8 cellular contexts compared by ENCODE assay signal in the genomic region with DNA sequence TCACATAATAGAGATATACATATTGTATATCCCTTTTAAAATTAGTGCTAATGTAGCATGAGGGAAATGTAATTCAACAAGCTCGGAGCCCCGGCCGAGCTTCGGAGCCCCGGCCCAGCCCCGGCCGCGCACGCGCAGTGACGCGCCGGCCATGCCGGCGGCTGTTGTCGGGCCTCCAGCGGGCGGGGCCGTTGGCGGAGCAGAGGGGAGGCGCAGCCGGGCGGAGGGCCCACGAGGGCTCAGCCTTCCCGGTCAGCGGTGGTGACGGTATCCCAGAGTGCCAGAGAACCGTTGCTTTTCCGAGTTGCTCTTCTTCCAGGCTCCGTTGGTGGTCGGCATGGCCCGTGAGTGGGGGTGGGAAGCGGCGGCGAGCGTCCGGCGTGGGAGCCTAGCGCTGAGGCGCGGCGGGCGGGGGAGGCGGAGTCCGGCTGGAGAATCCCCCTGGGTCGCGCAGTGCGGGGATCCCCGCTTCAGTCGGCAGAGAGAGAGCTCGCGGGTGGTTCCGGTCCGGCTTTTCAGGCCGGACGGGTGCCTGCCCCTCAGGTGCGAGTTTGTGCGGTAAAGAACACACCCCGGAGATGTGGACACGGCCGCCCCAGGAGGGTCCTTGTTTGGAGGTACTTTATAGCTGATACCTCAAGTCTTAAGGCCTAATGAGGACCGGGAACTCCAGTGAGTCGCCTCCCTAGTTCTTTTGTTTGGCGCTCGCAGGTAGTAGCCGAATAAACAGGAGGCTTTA. TPM values are rescaled to one million over a fixed set of nuclear protein-coding genes. Genes with fewer than 3 reads are reported as not detected.
DNase-seq lines count a peak whose midpoint lies in the region; ATAC-seq and TF ChIP-seq lines count a peak whose summit lies in the region.
"Not testable (repeated sequence)": the region's sequence is repeated elsewhere in the genome, so short reads cannot be mapped to it uniquely, and the experiment has no call there.

A gene (plus strand): TSS at position 137 of the 739 bp plus-strand sequence. CDS start 201 bp downstream, at position 338.

- WGBS in tibial nerve, 2 donors: no CpG with 5 or more reads among the region's 66 CpGs

- CTCF ChIA-PET in WTC11 (lab: Charles Lee): not testable (repeated sequence)

- not testable (repeated sequence) for H3K9me3 Mint-ChIP-seq in WTC11, naive B cell

- not testable (repeated sequence) for H3K4me3 Mint-ChIP-seq in WTC11, naive B cell

- H3K4me1 Mint-ChIP-seq in WTC11, naive B cell: not testable (repeated sequence)

- DNase-seq in WTC11 (ENCODE audit: low spot score); fibroblast of villous mesenchyme (ENCODE audit: low read depth); naive B cell; tibial nerve (ENCODE audit: low spot score in 2 of 2): not testable (repeated sequence)

- H3K27me3 Mint-ChIP-seq in WTC11 (ENCODE audit: low read depth); naive B cell: not testable (repeated sequence)

- POLR2A ChIA-PET in WTC11 (lab: Charles Lee): not testable (repeated sequence)

- not testable (repeated sequence) for H3K27ac Mint-ChIP-seq in WTC11, naive B cell

- H3K27me3 ChIP-seq in tibial nerve: not testable (repeated sequence)

- H3K36me3 ChIP-seq in tibial nerve: not testable (repeated sequence)

- not testable (repeated sequence) for H3K4me3 ChIP-seq in fibroblast of villous mesenchyme (ENCODE audit: low read depth, low read length); tibial nerve

- TF ChIP-seq CTCF in WTC11 (IDR thresholded peaks at IDR 0.05); fibroblast of villous mesenchyme (IDR thresholded peaks at IDR 0.05; ENCODE audit: insufficient read depth, low read depth, low read length); tibial nerve (IDR thresholded peaks at IDR 0.05): not testable (repeated sequence)

- ATAC-seq in GM18519 (IDR thresholded peaks at IDR 0.05; ENCODE audit: low FRiP score, unreplicated experiment): peak; percentile 81
- peak; percentile 86 for ATAC-seq in GM21381 (IDR thresholded peaks at IDR 0.05; ENCODE audit: unreplicated experiment)
- ATAC-seq in HG02763 (IDR thresholded peaks at IDR 0.05; ENCODE audit: unreplicated experiment): peak; percentile 91
- ATAC-seq in HG03280 (IDR thresholded peaks at IDR 0.05; ENCODE audit: unreplicated experiment): peak; percentile 91
- peak; percentile 94 for ATAC-seq in WTC11
- ATAC-seq in naive B cell (ENCODE audit: low read depth in 2 of 2): peak; percentile 88 to 92

- TF ChIP-seq EP300 in tibial nerve (IDR thresholded peaks at IDR 0.05): not testable (repeated sequence)

- H3K36me3 Mint-ChIP-seq in WTC11, naive B cell: not testable (repeated sequence)

- not testable (repeated sequence) for H3K9me3 ChIP-seq in tibial nerve

- H3K27ac ChIP-seq in tibial nerve: not testable (repeated sequence)

- not testable (repeated sequence) for TF ChIP-seq POLR2A in tibial nerve (IDR thresholded peaks at IDR 0.05)

- H3K4me1 ChIP-seq in tibial nerve: not testable (repeated sequence)

RNA-seq across cellular contexts. Expression of the gene that starts here (rescaled TPM):
- total RNA-seq in WTC11 (2021) (10.6 to 16.5 TPM (median 13.9 TPM) in 3 replicates), fibroblast of villous mesenchyme (8.7 and 15.5 TPM in 2 replicates), tibial nerve (10 to 100 TPM in 3 of 4 donors, 1 to 10 TPM in 1; 1.6 to 23.2 (median 18.7) TPM)
- 10 to 100 TPM in 1 of 6 donors, 1 to 10 TPM in 5; 2.1 to 12.3 (median 4.5) TPM for polyA plus RNA-seq in naive B cell (ENCODE audit: low read depth in 6 of 6)
